1 cellular context compared by ENCODE assay signal in genomic region chr15:26838742-26839460, GRCh38.
TF ChIP-seq lines count a peak whose summit lies in the region.

No MANE protein-coding gene starts in this region.

TF ChIP-seq in H1, 55 proteins besides CTCF, POLR2A, EP300 and RAD21:
- peak; percentile 40; the same call in 1 of the 2 replicates for TF ChIP-seq CREB1 (IDR thresholded peaks at IDR 0.05)
- TF ChIP-seq YY1 (IDR thresholded peaks at IDR 0.05; ENCODE audit: low read depth, low read length), result 0 out of 2 replicates have a peak, but pooled peaks have one; percentile 43
- TF ChIP-seq E2F6 (IDR thresholded peaks at IDR 0.05), result peak; percentile 22; the same call in 1 of the 2 replicates
- TF ChIP-seq RBBP5 (IDR thresholded peaks at IDR 0.05; ENCODE audit: borderline replicate concordance, low read depth, low read length), result 0 out of 2 replicates have a peak, but pooled peaks have one; percentile 50
- no peak for TF ChIP-seq FOSL1 (IDR thresholded peaks at IDR 0.05; ENCODE audit: insufficient read depth, low read depth, low read length)
- 0 out of 2 replicates have a peak, but pooled peaks have one; percentile 23 for TF ChIP-seq MAX (IDR thresholded peaks at IDR 0.05)
- no peak for TF ChIP-seq NRF1 (IDR thresholded peaks at IDR 0.05; ENCODE audit: low read depth, low read length)
- no peak for TF ChIP-seq SRF (IDR thresholded peaks at IDR 0.05; ENCODE audit: low read depth, low read length)
- no peak for TF ChIP-seq KDM5A (IDR thresholded peaks at IDR 0.05; ENCODE audit: low read length)
- TF ChIP-seq ASH2L (IDR thresholded peaks at IDR 0.05; ENCODE audit: low read length), result peak; percentile 56
- peak in 1 of 2 experiments; percentile 22; a peak in 1 of 4 replicates for TF ChIP-seq HDAC2 (IDR thresholded peaks at IDR 0.05; ENCODE audit: borderline replicate concordance in 1 of 2, low read depth in 2 of 2, low read length in 2 of 2)
- no peak for TF ChIP-seq TAF1 (IDR thresholded peaks at IDR 0.05; ENCODE audit: low read depth, low read length)
- TF ChIP-seq BACH1 (IDR thresholded peaks at IDR 0.05; ENCODE audit: low read length), result peak; percentile 29; the same call in 1 of the 2 replicates
- TF ChIP-seq TEAD4 (IDR thresholded peaks at IDR 0.05; ENCODE audit: low read depth, low read length), result no peak
- TF ChIP-seq GABPA (IDR thresholded peaks at IDR 0.05; ENCODE audit: borderline replicate concordance, insufficient read depth, low read length), result no peak
- peak; percentile 26; the same call in 1 of the 2 replicates for TF ChIP-seq TBP (IDR thresholded peaks at IDR 0.05; ENCODE audit: low read depth, low read length)
- TF ChIP-seq CBX8 (IDR thresholded peaks at IDR 0.05; ENCODE audit: borderline replicate concordance, low read depth, low read length), result no peak
